ENCODE assay signal across 9 cellular contexts in the genomic region with DNA sequence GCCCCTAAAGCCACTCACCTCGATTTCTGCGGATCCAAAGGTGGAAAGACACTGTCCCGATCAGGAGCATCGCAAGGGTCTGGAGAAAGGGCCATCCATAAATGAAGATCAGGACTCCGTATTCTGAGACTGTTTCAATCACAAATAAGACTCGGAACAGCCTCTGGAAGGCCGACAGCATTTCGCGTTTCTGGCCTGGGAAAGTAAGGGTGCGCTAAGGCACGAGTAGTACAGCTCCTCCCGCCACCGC.
DNase-seq lines count a peak whose midpoint lies in the region; ATAC-seq, FAIRE-seq and TF ChIP-seq lines count a peak whose summit lies in the region.
"Had no signal": no experiment of that assay in that cellular context is flagged by ENCODE, and none has a peak within 500 bp of the region (broad histone marks: within the 10 kb centered on the region; RNA-seq: fewer than 3 reads in every experiment).

No MANE protein-coding gene starts in this region.

- H3K4me3 ChIP-seq in GM12865 (ENCODE audit: low read depth, low read length) (peak overlapping the region; percentile 79), HL-60 (replicated peaks; ENCODE audit: insufficient read depth, low read length) (peak overlapping the region; percentile 67), mucosa of stomach (ENCODE audit: low read length) (peak overlapping the region; percentile 57)

- no peaks in the 10 kb centered on the region for H3K36me3 ChIP-seq in mucosa of stomach (ENCODE audit: control insufficient read depth, insufficient read depth, low read length)

- H3K27ac Mint-ChIP-seq in central memory CD8-positive, alpha-beta T cell (ENCODE audit: low read depth): peak overlapping the region; percentile 91

- peaks cover 37% of the 10 kb centered on the region for H3K4me1 Mint-ChIP-seq in central memory CD8-positive, alpha-beta T cell

- FAIRE-seq in RCC 7860 (lab: Jason Lieb, UNC): no peak
- FAIRE-seq: TTC549 had no signal

- DNase-seq in GM12865 (ENCODE audit: low read depth) (no peak), HL-60 (ENCODE audit: low read depth in 1 of 2, low spot score in 1 of 2) (peak in 1 of 2 experiments; percentile 9), RCC 7860 (ENCODE audit: low spot score) (no peak)
- DNase-seq in central memory CD8-positive, alpha-beta T cell (ENCODE audit: low spot score in 2 of 2): no peak
- no peak for DNase-seq in activated CD4-positive, CD25-positive, alpha-beta regulatory T cell treated with anti-CD3 and anti-CD28 coated beads, Interleukin-2, amount 50 U/mL, for 72 hours

- H3K27me3 Mint-ChIP-seq in central memory CD8-positive, alpha-beta T cell: peaks cover 25% of the 10 kb centered on the region

- peaks cover 9% of the 10 kb centered on the region for H3K4me1 ChIP-seq in mucosa of stomach (ENCODE audit: control insufficient read depth, insufficient read depth, low read length)

- no peak overlapping the region for H3K27ac ChIP-seq in HL-60 (replicated peaks)

- H3K9ac ChIP-seq in mucosa of stomach (ENCODE audit: low read length): peak overlapping the region; percentile 72

- H3K9me3 ChIP-seq in mucosa of stomach (ENCODE audit: control insufficient read depth, low read length): no peaks in the 10 kb centered on the region

- TF ChIP-seq CTCF in GM12865 (IDR thresholded peaks at IDR 0.05; ENCODE audit: insufficient read depth, low read depth, low read length, missing control alignments) (no peak), HL-60 (IDR thresholded peaks at IDR 0.05; ENCODE audit: insufficient read depth, low read length) (no peak)

- H3K36me3 Mint-ChIP-seq in central memory CD8-positive, alpha-beta T cell (ENCODE audit: insufficient read depth): peaks cover 8% of the 10 kb centered on the region

- no peaks in the 10 kb centered on the region for H3K9me3 Mint-ChIP-seq in central memory CD8-positive, alpha-beta T cell

- peak; percentile 35 for ATAC-seq in central memory CD8-positive, alpha-beta T cell (replicated peaks; ENCODE audit: extremely low read depth, poor library complexity, severe bottlenecking)
- ATAC-seq in GM21717 (IDR thresholded peaks at IDR 0.05; ENCODE audit: unreplicated experiment) (no peak), HG03457 (IDR thresholded peaks at IDR 0.05; ENCODE audit: unreplicated experiment) (no peak)

- H3K4me3 Mint-ChIP-seq in central memory CD8-positive, alpha-beta T cell: peak overlapping the region; percentile 98

- H3K27me3 ChIP-seq in HL-60 (ENCODE audit: insufficient read depth, poor library complexity, severe bottlenecking): peaks cover 19% of the 10 kb centered on the region
- H3K27me3 ChIP-seq in mucosa of stomach (ENCODE audit: control insufficient read depth, insufficient read depth, low read length): peaks cover under 1% of the 10 kb centered on the region
